Comparison of ENCODE assay signal across 20 cellular contexts in genomic region chr19:18135712-18136584, GRCh38. TPM values are rescaled to one million over a fixed set of nuclear protein-coding genes. Genes with fewer than 3 reads are reported as not detected.
DNase-seq lines count a peak whose midpoint lies in the region; ATAC-seq, FAIRE-seq and TF ChIP-seq lines count a peak whose summit lies in the region.
"Had no signal": no experiment of that assay in that cellular context is flagged by ENCODE, and none has a peak within 500 bp of the region (broad histone marks: within the 10 kb centered on the region; RNA-seq: fewer than 3 reads in every experiment).

No MANE protein-coding gene starts in this region.

- H3K27ac ChIP-seq in pancreas = peak overlapping the region in 2 of 4 donors; percentile 12 to 48
- H3K27ac ChIP-seq in substantia nigra (ENCODE audit: low read depth, low read length, poor library complexity, severe bottlenecking) = no peak overlapping the region
- H3K27ac ChIP-seq: vagina had no signal

- H3K4me1 Mint-ChIP-seq in Calu3 (ENCODE audit: low read depth, unreplicated experiment) = peaks cover 18% of the 10 kb centered on the region
- H3K4me1 Mint-ChIP-seq: endodermal cell had no signal

- intact Hi-C loops in Calu3 (cut with micrococcal nuclease; ENCODE audit: unreplicated experiment) = no loop called here
- intact Hi-C loops in pancreas (cut with DNase I) = no loop called here

- no peaks in the 10 kb centered on the region for H3K9me3 ChIP-seq in pancreas
- H3K9me3 ChIP-seq: HAP-1, vagina had no signal

- 61 to 68% methylated on average over 18 of the region's 18 CpGs for WGBS in pancreas, 2 donors

- peak; percentile 34 for DNase-seq in Calu3
- DNase-seq in HuH-7.5 (ENCODE audit: low spot score) = peak; percentile 99
- peak; percentile 58 for DNase-seq in glomerular visceral epithelial cell (ENCODE audit: extremely low spot score)
- peak in 4 of 6 donors; percentile 66 to 76 (median 72) for DNase-seq in pancreas
- no peak for DNase-seq in substantia nigra (lab: John Stamatoyannopoulos, UW)
- no peak for DNase-seq in NAMALWA (ENCODE audit: low spot score)
- DNase-seq: activated gamma-delta T cell, aorta, cerebellar nuclear complex, endodermal cell, NCI-H1436 treated with DMSO at 0.1 percent for 48 hours, NCI-H2171 treated with DMSO at 0.1 percent for 48 hours, NCI-H774, nucleus accumbens, T1000 had no signal

- H3K36me3 Mint-ChIP-seq in Calu3 (ENCODE audit: insufficient read depth, unreplicated experiment) = peaks cover 10% of the 10 kb centered on the region

- H3K4me1 ChIP-seq in pancreas = no peaks in the 10 kb centered on the region
- H3K4me1 ChIP-seq: HAP-1, vagina had no signal

- H3K36me3 ChIP-seq in pancreas = peaks cover 0 to 66% (median 22%) of the 10 kb centered on the region in 3 donors

- peak; percentile 88 to 92 (median 90) for ATAC-seq in pancreas
- ATAC-seq in GM18505 (IDR thresholded peaks at IDR 0.05; ENCODE audit: unreplicated experiment) = no peak
- ATAC-seq: sciatic nerve had no signal

- no peak for FAIRE-seq in pancreas (lab: Jason Lieb, UNC)
- FAIRE-seq: GM12891 had no signal

- no peak for TF ChIP-seq CTCF in Calu3 (IDR thresholded peaks at IDR 0.05; ENCODE audit: unreplicated experiment)
- TF ChIP-seq CTCF in pancreas (IDR thresholded peaks at IDR 0.05) = no peak

- H3K4me3 Mint-ChIP-seq in Calu3 (ENCODE audit: low read depth, unreplicated experiment) = no peak overlapping the region
- H3K4me3 Mint-ChIP-seq: endodermal cell had no signal

- no peaks in the 10 kb centered on the region for H3K27me3 ChIP-seq in pancreas
- H3K27me3 ChIP-seq: vagina had no signal

- no peaks in the 10 kb centered on the region for H3K9me3 Mint-ChIP-seq in Calu3 (ENCODE audit: low read depth, unreplicated experiment)
- H3K9me3 Mint-ChIP-seq: endodermal cell had no signal

- CTCF ChIA-PET in Calu3 (lab: Charles Lee) = interaction anchor here (0.6 kb wide), 1 partner anchor 483 kb away, joined by 3 read pairs; no protein-coding TSS in a partner anchor

- no peaks in the 10 kb centered on the region for H3K27me3 Mint-ChIP-seq in Calu3 (ENCODE audit: unreplicated experiment)

- no peak for TF ChIP-seq POLR2A in GM18505 (IDR thresholded peaks at IDR 0.05; ENCODE audit: borderline replicate concordance, extremely low read depth, insufficient read depth, insufficient read length)

- BruUV-seq in Calu3 (replicated peaks; lab: Mats Ljungman, UMichigan) = no TSS peak

- H3K4me3 ChIP-seq in pancreas = no peak overlapping the region
- H3K4me3 ChIP-seq: HAP-1, vagina had no signal

- peak overlapping the region; percentile 47 for H3K27ac Mint-ChIP-seq in Calu3 (ENCODE audit: unreplicated experiment)
- H3K27ac Mint-ChIP-seq: endodermal cell had no signal

RNA-seq across cellular contexts. Expression of gene PIK3R2, which starts 17.0 kb away (rescaled TPM):
- total RNA-seq in Calu3 (2022) = 22.5 and 23.2 TPM in 2 replicates
- 10 to 100 TPM; 11.6 to 21.2 (median 12.2) TPM for total RNA-seq in pancreas
- 1 to 10 TPM; 4.3 to 6.5 TPM for polyA plus RNA-seq in pancreas

RNA-seq across cellular contexts. Expression of gene IFI30, which starts 37.7 kb away (rescaled TPM):
- total RNA-seq in Calu3 (2022) (22.4 and 41.8 TPM in 2 replicates), pancreas (100 to 1,000 TPM in 1 of 6 donors, 10 to 100 TPM in 5; 12.2 to 108 (median 23.2) TPM)
- 10 to 100 TPM; 21.4 to 22.2 TPM for polyA plus RNA-seq in pancreas

RNA-seq across cellular contexts. Expression of gene MAST3, which starts 38.4 kb away (rescaled TPM):
- total RNA-seq in Calu3 (2022) (5.5 and 5.9 TPM in 2 replicates), pancreas (10 to 100 TPM; 19.7 to 27.5 (median 24.2) TPM)
- polyA plus RNA-seq in pancreas = 10 to 100 TPM; 13.7 to 24.7 TPM

RNA-seq across cellular contexts. Expression of gene IL12RB1, which starts 49.2 kb away (rescaled TPM):
- total RNA-seq in Calu3 (2022) (not detected in 2 replicates), pancreas (1 to 10 TPM in 1 of 6 donors, under 1 TPM in 5; 0.19 to 1.1 (median 0.53) TPM)
- polyA plus RNA-seq in pancreas = under 1 TPM; 0.15 to 0.40 TPM
- total RNA-seq: endodermal cell, vagina had no signal

RNA-seq across cellular contexts. Expression of gene MPV17L2, which starts 57.1 kb away (rescaled TPM):
- 10.9 and 11.5 TPM in 2 replicates for total RNA-seq in Calu3 (2022)
- total RNA-seq in pancreas = 1 to 10 TPM; 2.8 to 6.2 (median 4.0) TPM
- 10 to 100 TPM in 1 of 2 donors, 1 to 10 TPM in 1; 9.9 to 10.4 TPM for polyA plus RNA-seq in pancreas

Comparison
In these comparisons a context has a peak if more than half of its experiments do, and no peak if none do; other contexts are left out.
1. DNase-seq: peak in Calu3 (single experiment), HuH-7.5 (single experiment), glomerular visceral epithelial cell (single experiment) and pancreas (4 of 6); none in substantia nigra (0 of 49) and NAMALWA (single experiment).